Comparison of ENCODE assay signal across 8 cellular contexts in the genomic region with DNA sequence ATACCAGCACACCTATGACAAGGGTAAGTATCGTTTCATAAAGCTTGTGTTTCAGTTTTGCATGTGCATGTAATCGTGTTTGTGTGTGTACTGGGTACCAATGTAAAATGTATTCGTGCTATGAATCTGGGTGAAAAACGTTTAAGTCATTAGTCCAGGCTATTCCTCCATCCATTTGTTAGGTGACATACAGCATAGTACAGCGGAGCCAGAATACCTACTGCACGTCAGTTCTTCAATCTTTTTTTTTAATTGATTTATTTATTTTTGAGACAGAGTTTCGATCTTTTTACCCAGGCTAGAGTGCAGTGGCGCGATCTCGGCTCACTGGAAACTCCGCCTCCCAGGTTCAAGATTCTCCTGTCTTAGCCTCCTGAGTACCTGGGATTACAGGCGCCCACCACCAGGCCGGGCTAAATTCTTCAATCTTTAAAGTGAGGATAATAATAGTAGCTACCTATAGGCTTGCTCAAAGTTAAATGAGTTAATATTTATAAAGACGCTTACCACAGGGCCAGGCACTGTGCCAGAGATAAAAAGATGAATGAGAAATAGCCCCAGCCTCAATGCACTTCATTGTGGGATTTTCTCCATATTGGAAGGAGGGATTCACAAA. TPM values are rescaled to one million over a fixed set of nuclear protein-coding genes. Genes with fewer than 3 reads are reported as not detected.
DNase-seq lines count a peak whose midpoint lies in the region; ATAC-seq and TF ChIP-seq lines count a peak whose summit lies in the region.

No MANE protein-coding gene starts in this region.

- H3K9me3 Mint-ChIP-seq in stimulated activated memory B cell treated with anti-CD40 and anti-IgM and Interleukin-4, amounts not matched to agents 10 μg/mL and 1 μg/mL and 100 μg/mL, for 72 hours, result no peaks in the 10 kb centered on the region

- H3K27ac ChIP-seq in right cardiac atrium (ENCODE audit: low read length), result peak overlapping the region; percentile 82

- 67% methylated on average over 14 of the region's 14 CpGs for WGBS in right cardiac atrium

- H3K4me1 ChIP-seq in right cardiac atrium (ENCODE audit: control insufficient read depth, insufficient read depth, low read length), result peaks cover 2% of the 10 kb centered on the region

- POLR2A ChIA-PET in GM10248 (lab: Yijun Ruan, JAX), result interaction anchor here (0.6 to 0.7 kb wide), 3 partner anchors 76 to 382 kb away, joined by 3 to 5 read pairs (median 4); a partner anchor contains a TSS

- intact Hi-C loops in right cardiac atrium (cut with DNase I), result loop anchor here (5.0 to 10.0 kb wide), 3 partner anchors 34 to 46 kb away; a partner anchor contains a TSS

- H3K36me3 Mint-ChIP-seq in stimulated activated memory B cell treated with anti-CD40 and anti-IgM and Interleukin-4, amounts not matched to agents 10 μg/mL and 1 μg/mL and 100 μg/mL, for 72 hours, result peaks cover 22% of the 10 kb centered on the region

- H3K27me3 ChIP-seq in right cardiac atrium (ENCODE audit: control insufficient read depth, insufficient read depth), result no peaks in the 10 kb centered on the region

- H3K9me3 ChIP-seq in right cardiac atrium (ENCODE audit: control insufficient read depth, low read length), result no peaks in the 10 kb centered on the region

- CTCF ChIA-PET in GM10248 (lab: Yijun Ruan, JAX), result interaction anchor here (0.8 to 3.8 kb wide), 12 partner anchors 8 to 395 kb away, joined by 3 to 31 read pairs (median 5); a partner anchor contains a TSS

- TF ChIP-seq CTCF in WI38 (IDR thresholded peaks at IDR 0.05; ENCODE audit: low read depth, low read length) (no peak), GM10248 (IDR thresholded peaks at IDR 0.05; ENCODE audit: control extremely low read depth, extremely low read depth, low read depth, missing control alignments) (no peak)

- peak; percentile 14 for DNase-seq in activated naive CD4-positive, alpha-beta T cell treated with Interleukin-2 at 50 U/mL for 16 hours
- DNase-seq in activated naive CD4-positive, alpha-beta T cell (lab: John Stamatoyannopoulos, UW), result no peak
- DNase-seq in right cardiac atrium, result no peak
- no peak for DNase-seq in GM10248 (ENCODE audit: extremely low spot score)
- no peak for DNase-seq in HT-29 (ENCODE audit: low spot score)
- no peak for DNase-seq in NCI-H2107 treated with DMSO at 0.1 percent for 48 hours (lab: John Stamatoyannopoulos, UW; ENCODE audit: unreplicated experiment)

- peaks cover 12% of the 10 kb centered on the region for H3K4me1 Mint-ChIP-seq in stimulated activated memory B cell treated with anti-CD40 and anti-IgM and Interleukin-4, amounts not matched to agents 10 μg/mL and 1 μg/mL and 100 μg/mL, for 72 hours

- H3K27me3 Mint-ChIP-seq in stimulated activated memory B cell treated with anti-CD40 and anti-IgM and Interleukin-4, amounts not matched to agents 10 μg/mL and 1 μg/mL and 100 μg/mL, for 72 hours, result no peaks in the 10 kb centered on the region

- ATAC-seq in right cardiac atrium, result no peak
- ATAC-seq in stimulated activated memory B cell treated with anti-CD40 and anti-IgM and Interleukin-4, amounts not matched to agents 10 μg/mL and 1 μg/mL and 100 μg/mL, for 72 hours, result no peak

- peak overlapping the region; percentile 90 for H3K4me3 Mint-ChIP-seq in stimulated activated memory B cell treated with anti-CD40 and anti-IgM and Interleukin-4, amounts not matched to agents 10 μg/mL and 1 μg/mL and 100 μg/mL, for 72 hours

- H3K4me3 ChIP-seq in WI38 (ENCODE audit: low read depth, low read length) (peak overlapping the region; percentile 97), right cardiac atrium (ENCODE audit: low read length) (peak overlapping the region; percentile 58)

- H3K27ac Mint-ChIP-seq in stimulated activated memory B cell treated with anti-CD40 and anti-IgM and Interleukin-4, amounts not matched to agents 10 μg/mL and 1 μg/mL and 100 μg/mL, for 72 hours, result peak overlapping the region; percentile 96

RNA-seq across cellular contexts. Expression of a gene that starts 0.6 kb away (rescaled TPM):
- total RNA-seq in right cardiac atrium, result 10 to 100 TPM; 30.0 to 55.1 (median 39.7) TPM
- polyA plus RNA-seq in right cardiac atrium, result 739 TPM
- total RNA-seq in HT-29 (2014; rRNA removed; shearing (Covaris generic)), result 171 and 219 TPM in 2 replicates

RNA-seq across cellular contexts. Expression of a gene that starts 20.2 kb away (rescaled TPM):
- total RNA-seq in right cardiac atrium, result 1 to 10 TPM; 5.6 to 8.7 (median 6.5) TPM
- polyA plus RNA-seq in right cardiac atrium, result 2.7 TPM
- total RNA-seq in HT-29 (2014; rRNA removed; shearing (Covaris generic)), result 1.1 and 1.9 TPM in 2 replicates

RNA-seq across cellular contexts. Expression of a gene that starts 38.9 kb away (rescaled TPM):
- 1 to 10 TPM; 3.2 to 7.4 (median 6.1) TPM for total RNA-seq in right cardiac atrium
- polyA plus RNA-seq in right cardiac atrium, result 6.4 TPM
- total RNA-seq in HT-29 (2014; rRNA removed; shearing (Covaris generic)), result 136 and 141 TPM in 2 replicates

RNA-seq across cellular contexts. Expression of a gene that starts 44.0 kb away (rescaled TPM):
- 10 to 100 TPM; 20.7 to 30.8 (median 29.3) TPM for total RNA-seq in right cardiac atrium
- polyA plus RNA-seq in right cardiac atrium, result 29.2 TPM
- 18.1 and 21.8 TPM in 2 replicates for total RNA-seq in HT-29 (2014; rRNA removed; shearing (Covaris generic))

Comparison
In these comparisons a context has a peak if more than half of its experiments do, and no peak if none do; other contexts are left out.
1. RNA of a gene that starts 38.9 kb away (total RNA-seq): 136 to 141 TPM in HT-29; 3.2 to 7.4 TPM in right cardiac atrium; every median in the first group is over 10 times any median in the second.